8 cellular contexts compared by ENCODE assay signal in genomic region chr19:57434386-57435061, GRCh38. TPM values are rescaled to one million over a fixed set of nuclear protein-coding genes. Genes with fewer than 3 reads are reported as not detected.
DNase-seq lines count a peak whose midpoint lies in the region; FAIRE-seq and TF ChIP-seq lines count a peak whose summit lies in the region.

No MANE protein-coding gene starts in this region.

- no peaks in the 10 kb centered on the region for H3K9me3 ChIP-seq in GM23248 (ENCODE audit: low read depth)

- POLR2A ChIA-PET in RWPE1 (lab: Yijun Ruan, JAX; ENCODE audit: low non-redundant PET): no interaction called here

- CTCF ChIA-PET in RWPE1 (lab: Yijun Ruan, JAX): interaction anchor here (0.6 kb wide), 1 partner anchor 514 kb away, joined by 5 read pairs; no protein-coding TSS in a partner anchor

- in situ Hi-C loops in GM23248 (cut with MboI): no loop called here

- DNase-seq in ELF-1 (ENCODE audit: low read depth, low spot score): peak; percentile 18
- peak; percentile 52 for DNase-seq in GM23248
- DNase-seq in RWPE1 (ENCODE audit: low spot score): no peak
- DNase-seq in fibroblast of pulmonary artery (ENCODE audit: low read depth): no peak
- no peak for DNase-seq in RCC 7860 (ENCODE audit: low spot score)
- no peak for DNase-seq in EL
- DNase-seq in NCI-H526 treated with DMSO at 0.1 percent for 48 hours (lab: John Stamatoyannopoulos, UW): no peak

- TF ChIP-seq CTCF in RWPE1 (conservative IDR thresholded peaks at IDR 0.05; ENCODE audit: low read depth) (no peak), fibroblast of pulmonary artery (IDR thresholded peaks at IDR 0.05; ENCODE audit: low read length, missing control alignments) (no peak)

- H2AFZ ChIP-seq in GM23248: peak overlapping the region; percentile 97

- no peaks in the 10 kb centered on the region for H3K9me2 ChIP-seq in GM23248 (ENCODE audit: insufficient read depth)

- no peaks in the 10 kb centered on the region for H3K27me3 ChIP-seq in GM23248 (replicated peaks; ENCODE audit: insufficient read depth)
- no peaks in the 10 kb centered on the region for H3K27me3 ChIP-seq in rectal smooth muscle tissue (ENCODE audit: control insufficient read depth, insufficient read depth, low read length)

- H3F3A ChIP-seq in GM23248 (ENCODE audit: insufficient read depth): peaks cover 4% of the 10 kb centered on the region; the same call in 1 of the 2 replicates

- H3K4me1 ChIP-seq in GM23248 (ENCODE audit: insufficient read depth): peaks cover 25% of the 10 kb centered on the region
- H3K4me1 ChIP-seq in rectal smooth muscle tissue (ENCODE audit: control insufficient read depth, insufficient read depth, low read length): peaks cover 9% of the 10 kb centered on the region

- FAIRE-seq in RCC 7860 (lab: Jason Lieb, UNC): no peak

- peaks cover 42% of the 10 kb centered on the region for H3K79me2 ChIP-seq in GM23248 (ENCODE audit: insufficient read depth)

- H3K4me3 ChIP-seq in GM23248: peak overlapping the region; percentile 81
- H3K4me3 ChIP-seq in fibroblast of pulmonary artery (replicated peaks; ENCODE audit: low read depth, low read length): peak overlapping the region; percentile 88
- H3K4me3 ChIP-seq in rectal smooth muscle tissue (ENCODE audit: low read length): peak overlapping the region; percentile 93

- no peaks in the 10 kb centered on the region for H4K20me1 ChIP-seq in GM23248 (ENCODE audit: insufficient read depth)

- H3K4me2 ChIP-seq in GM23248 (ENCODE audit: unreplicated experiment): peak overlapping the region; percentile 86

- H3K36me3 ChIP-seq in GM23248 (ENCODE audit: low read depth) (no peaks in the 10 kb centered on the region), rectal smooth muscle tissue (ENCODE audit: control insufficient read depth, insufficient read depth, low read length) (peaks cover 8% of the 10 kb centered on the region)

- H3K9ac ChIP-seq in GM23248 (peak overlapping the region; percentile 80), rectal smooth muscle tissue (ENCODE audit: low read length) (no peak overlapping the region)

- 30% methylated on average over 15 of the region's 15 CpGs for WGBS in GM23248 (ENCODE audit: low coverage in 1 of 2, low lambda C conversion rate in 2 of 2, missing lambda C conversion rate in 2 of 2), 2 experiments

- peak overlapping the region; percentile 59 for H3K27ac ChIP-seq in GM23248
- H3K27ac ChIP-seq in RWPE1: peak overlapping the region; percentile 78
- no peak overlapping the region for H3K27ac ChIP-seq in rectal smooth muscle tissue (ENCODE audit: low read depth, low read length)

RNA-seq across cellular contexts. Expression of gene ZNF749, which starts 0.6 kb away (rescaled TPM):
- total RNA-seq in GM23248 (2014; rRNA removed; shearing (Covaris generic)): 2.4 and 3.6 TPM in 2 replicates
- 15.8 and 17.5 TPM in 2 replicates for polyA plus RNA-seq in GM23248 (2016; fragmentation: Nextera tagmentation; extraction: Ambion mirVana)

RNA-seq across cellular contexts. Expression of gene VN1R1, which starts 22.4 kb away (rescaled TPM):
- total RNA-seq in GM23248 (2014; rRNA removed; shearing (Covaris generic)): 0.32 and 1.5 TPM in 2 replicates
- polyA plus RNA-seq in GM23248 (2016; fragmentation: Nextera tagmentation; extraction: Ambion mirVana): 0.58 and 0.68 TPM in 2 replicates

RNA-seq across cellular contexts. Expression of gene ZNF17, which starts 23.6 kb away (rescaled TPM):
- total RNA-seq in GM23248 (2014; rRNA removed; shearing (Covaris generic)): 4.8 and 19.9 TPM in 2 replicates
- 3.5 and 4.1 TPM in 2 replicates for polyA plus RNA-seq in GM23248 (2016; fragmentation: Nextera tagmentation; extraction: Ambion mirVana)

RNA-seq across cellular contexts. Expression of gene ZNF772, which starts 42.8 kb away (rescaled TPM):
- total RNA-seq in GM23248 (2014; rRNA removed; shearing (Covaris generic)): 13.6 and 13.7 TPM in 2 replicates
- polyA plus RNA-seq in GM23248 (2016; fragmentation: Nextera tagmentation; extraction: Ambion mirVana): 4.1 and 5.8 TPM in 2 replicates

RNA-seq across cellular contexts. Expression of gene ZNF548, which starts 44.9 kb away (rescaled TPM):
- 11.1 and 20.3 TPM in 2 replicates for total RNA-seq in GM23248 (2014; rRNA removed; shearing (Covaris generic))
- 6.8 and 6.9 TPM in 2 replicates for polyA plus RNA-seq in GM23248 (2016; fragmentation: Nextera tagmentation; extraction: Ambion mirVana)

Comparison
In these comparisons a context has a peak if more than half of its experiments do, and no peak if none do; other contexts are left out.
1. DNase-seq: peak in ELF-1 (single experiment) and GM23248 (single experiment); none in RWPE1 (single experiment), fibroblast of pulmonary artery (single experiment), RCC 7860 (single experiment), EL (single experiment) and NCI-H526 treated with DMSO at 0.1 percent for 48 hours (single experiment).
2. Peak in every context shown above with its lines, with median percentiles within 50 percentile points of each other: H3K4me3 ChIP-seq.